ENCODE assay signal across 1 cellular context in genomic region chr15:84716036-84716732, GRCh38.
TF ChIP-seq lines count a peak whose summit lies in the region.

Gene SEC11A (minus strand): TSS chr15:84716139. CDS start chr15:84716075, 64 bp downstream.

TF ChIP-seq in HepG2, 621 proteins besides CTCF, POLR2A, EP300 and RAD21 (continued from another document and continues in another):
- TF ChIP-seq SETDB1 (CRISPR knock-in tag; IDR thresholded peaks at IDR 0.05; ENCODE audit: borderline replicate concordance) = no peak
- no peak for TF ChIP-seq GPN1 (CRISPR knock-in tag; IDR thresholded peaks at IDR 0.05; ENCODE audit: borderline replicate concordance)
- TF ChIP-seq MYNN (CRISPR knock-in tag; IDR thresholded peaks at IDR 0.05; ENCODE audit: low read depth) = no peak; the same call in 1 of the 2 replicates
- TF ChIP-seq BORCS8-MEF2B (CRISPR knock-in tag; IDR thresholded peaks at IDR 0.05) = 0 out of 2 replicates have a peak, but pooled peaks have one; percentile 11
- peak; percentile 87 for TF ChIP-seq CENPT (CRISPR knock-in tag; IDR thresholded peaks at IDR 0.05; ENCODE audit: low read depth)
- TF ChIP-seq, protein P1, sequence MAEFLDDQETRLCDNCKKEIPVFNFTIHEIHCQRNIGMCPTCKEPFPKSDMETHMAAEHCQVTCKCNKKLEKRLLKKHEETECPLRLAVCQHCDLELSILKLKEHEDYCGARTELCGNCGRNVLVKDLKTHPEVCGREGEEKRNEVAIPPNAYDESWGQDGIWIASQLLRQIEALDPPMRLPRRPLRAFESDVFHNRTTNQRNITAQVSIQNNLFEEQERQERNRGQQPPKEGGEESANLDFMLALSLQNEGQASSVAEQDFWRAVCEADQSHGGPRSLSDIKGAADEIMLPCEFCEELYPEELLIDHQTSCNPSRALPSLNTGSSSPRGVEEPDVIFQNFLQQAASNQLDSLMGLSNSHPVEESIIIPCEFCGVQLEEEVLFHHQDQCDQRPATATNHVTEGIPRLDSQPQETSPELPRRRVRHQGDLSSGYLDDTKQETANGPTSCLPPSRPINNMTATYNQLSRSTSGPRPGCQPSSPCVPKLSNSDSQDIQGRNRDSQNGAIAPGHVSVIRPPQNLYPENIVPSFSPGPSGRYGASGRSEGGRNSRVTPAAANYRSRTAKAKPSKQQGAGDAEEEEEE (CRISPR knock-in tag; IDR thresholded peaks at IDR 0.05; ENCODE audit: borderline replicate concordance) = no peak; the same call in 1 of the 2 replicates
- TF ChIP-seq, protein P2, sequence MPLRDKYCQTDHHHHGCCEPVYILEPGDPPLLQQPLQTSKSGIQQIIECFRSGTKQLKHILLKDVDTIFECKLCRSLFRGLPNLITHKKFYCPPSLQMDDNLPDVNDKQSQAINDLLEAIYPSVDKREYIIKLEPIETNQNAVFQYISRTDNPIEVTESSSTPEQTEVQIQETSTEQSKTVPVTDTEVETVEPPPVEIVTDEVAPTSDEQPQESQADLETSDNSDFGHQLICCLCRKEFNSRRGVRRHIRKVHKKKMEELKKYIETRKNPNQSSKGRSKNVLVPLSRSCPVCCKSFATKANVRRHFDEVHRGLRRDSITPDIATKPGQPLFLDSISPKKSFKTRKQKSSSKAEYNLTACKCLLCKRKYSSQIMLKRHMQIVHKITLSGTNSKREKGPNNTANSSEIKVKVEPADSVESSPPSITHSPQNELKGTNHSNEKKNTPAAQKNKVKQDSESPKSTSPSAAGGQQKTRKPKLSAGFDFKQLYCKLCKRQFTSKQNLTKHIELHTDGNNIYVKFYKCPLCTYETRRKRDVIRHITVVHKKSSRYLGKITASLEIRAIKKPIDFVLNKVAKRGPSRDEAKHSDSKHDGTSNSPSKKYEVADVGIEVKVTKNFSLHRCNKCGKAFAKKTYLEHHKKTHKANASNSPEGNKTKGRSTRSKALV (CRISPR knock-in tag; IDR thresholded peaks at IDR 0.05) = peak; percentile 38; the same call in 1 of the 2 replicates
- TF ChIP-seq MAFK (conservative IDR thresholded peaks at IDR 0.05 in 1 of 2, IDR thresholded peaks at IDR 0.05 in 1 of 2; ENCODE audit: low read length in 2 of 2) = no peak
- TF ChIP-seq ZNF503 (CRISPR knock-in tag; IDR thresholded peaks at IDR 0.05) = peak; percentile 24; the same call in 1 of the 2 replicates
- peak; percentile 99 for TF ChIP-seq KDM2A (CRISPR knock-in tag; IDR thresholded peaks at IDR 0.05; ENCODE audit: borderline replicate concordance, low read depth)
- TF ChIP-seq, protein P3, sequence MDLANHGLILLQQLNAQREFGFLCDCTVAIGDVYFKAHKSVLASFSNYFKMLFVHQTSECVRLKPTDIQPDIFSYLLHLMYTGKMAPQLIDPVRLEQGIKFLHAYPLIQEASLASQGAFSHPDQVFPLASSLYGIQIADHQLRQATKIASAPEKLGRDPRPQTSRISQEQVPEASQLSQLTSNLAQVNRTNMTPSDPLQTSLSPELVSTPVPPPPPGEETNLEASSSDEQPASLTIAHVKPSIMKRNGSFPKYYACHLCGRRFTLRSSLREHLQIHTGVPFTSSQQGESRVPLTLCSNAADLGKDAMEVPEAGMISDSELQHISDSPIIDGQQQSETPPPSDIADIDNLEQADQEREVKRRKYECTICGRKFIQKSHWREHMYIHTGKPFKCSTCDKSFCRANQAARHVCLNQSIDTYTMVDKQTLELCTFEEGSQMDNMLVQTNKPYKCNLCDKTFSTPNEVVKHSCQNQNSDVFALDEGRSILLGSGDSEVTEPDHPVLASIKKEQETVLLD (CRISPR knock-in tag; IDR thresholded peaks at IDR 0.05; ENCODE audit: low read depth) = peak; percentile 65
- TF ChIP-seq KLF9 (CRISPR knock-in tag; IDR thresholded peaks at IDR 0.05; ENCODE audit: low read depth) = peak; percentile 92; the same call in 1 of the 2 replicates
- peak; percentile 95; the same call in 1 of the 2 replicates for TF ChIP-seq HIC2 (CRISPR knock-in tag; IDR thresholded peaks at IDR 0.05; ENCODE audit: low read depth)
- no peak for TF ChIP-seq ZNF570 (CRISPR knock-in tag; IDR thresholded peaks at IDR 0.05; ENCODE audit: borderline replicate concordance)
- TF ChIP-seq MEF2D (CRISPR knock-in tag; IDR thresholded peaks at IDR 0.05) = peak; percentile 74; the same call in 1 of the 2 replicates
- peak; percentile 50; the same call in 1 of the 2 replicates for TF ChIP-seq HOXD1 (CRISPR knock-in tag; IDR thresholded peaks at IDR 0.05)
- peak; percentile 91 for TF ChIP-seq ZNF136 (CRISPR knock-in tag; IDR thresholded peaks at IDR 0.05; ENCODE audit: low read depth)
- TF ChIP-seq TBX3 (IDR thresholded peaks at IDR 0.05; ENCODE audit: borderline replicate concordance) = peak; percentile 63; the same call in 1 of the 2 replicates
- no peak for TF ChIP-seq FOXA1 (IDR thresholded peaks at IDR 0.05)
- peak; percentile 35; the same call in 1 of the 2 replicates for TF ChIP-seq FOXA1 (CRISPR knock-in tag; IDR thresholded peaks at IDR 0.05)
- TF ChIP-seq ZNF878 (CRISPR knock-in tag; IDR thresholded peaks at IDR 0.05) = peak; percentile 82; the same call in 1 of the 2 replicates
- peak; percentile 90; the same call in 1 of the 2 replicates for TF ChIP-seq ZNF790 (CRISPR knock-in tag; IDR thresholded peaks at IDR 0.05; ENCODE audit: borderline replicate concordance)
- peak; percentile 53; the same call in 1 of the 2 replicates for TF ChIP-seq ZNF761 (CRISPR knock-in tag; conservative IDR thresholded peaks at IDR 0.05)
- peak; percentile 49; the same call in 1 of the 2 replicates for TF ChIP-seq KLF15 (CRISPR knock-in tag; IDR thresholded peaks at IDR 0.05; ENCODE audit: borderline replicate concordance)
- TF ChIP-seq ZFP1 (CRISPR knock-in tag; IDR thresholded peaks at IDR 0.05) = no peak
- TF ChIP-seq DNMT1 (CRISPR knock-in tag; IDR thresholded peaks at IDR 0.05) = no peak
- no peak for TF ChIP-seq MBD4 (IDR thresholded peaks at IDR 0.05; ENCODE audit: borderline replicate concordance, low read length)
- peak; percentile 72; the same call in 1 of the 2 replicates for TF ChIP-seq NRL (CRISPR knock-in tag; IDR thresholded peaks at IDR 0.05; ENCODE audit: borderline replicate concordance)
- TF ChIP-seq, protein P4, sequence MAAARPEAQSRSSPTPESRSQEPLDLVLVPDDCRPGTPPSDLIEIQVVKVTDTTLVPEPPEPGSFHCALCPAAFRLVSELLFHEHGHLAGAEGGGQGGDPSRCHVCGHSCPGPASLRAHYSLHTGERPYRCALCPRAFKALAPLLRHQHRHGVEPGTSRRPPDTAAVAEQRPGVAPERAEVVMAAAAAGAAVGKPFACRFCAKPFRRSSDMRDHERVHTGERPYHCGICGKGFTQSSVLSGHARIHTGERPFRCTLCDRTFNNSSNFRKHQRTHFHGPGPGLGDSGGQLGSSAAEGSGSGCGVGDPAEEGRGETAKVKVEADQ (CRISPR knock-in tag; IDR thresholded peaks at IDR 0.05; ENCODE audit: borderline replicate concordance) = peak; percentile 84
- TF ChIP-seq ELF4 (CRISPR knock-in tag; IDR thresholded peaks at IDR 0.05; ENCODE audit: borderline replicate concordance) = peak; percentile 92
- peak; percentile 80 for TF ChIP-seq POLR2G (IDR thresholded peaks at IDR 0.05; ENCODE audit: low read depth, low read length)
- TF ChIP-seq IRF2 (CRISPR knock-in tag; IDR thresholded peaks at IDR 0.05) = peak; percentile 75
- TF ChIP-seq STAG1 (CRISPR knock-in tag; IDR thresholded peaks at IDR 0.05) = 0 out of 2 replicates have a peak, but pooled peaks have one; percentile 2
- TF ChIP-seq, protein P5, sequence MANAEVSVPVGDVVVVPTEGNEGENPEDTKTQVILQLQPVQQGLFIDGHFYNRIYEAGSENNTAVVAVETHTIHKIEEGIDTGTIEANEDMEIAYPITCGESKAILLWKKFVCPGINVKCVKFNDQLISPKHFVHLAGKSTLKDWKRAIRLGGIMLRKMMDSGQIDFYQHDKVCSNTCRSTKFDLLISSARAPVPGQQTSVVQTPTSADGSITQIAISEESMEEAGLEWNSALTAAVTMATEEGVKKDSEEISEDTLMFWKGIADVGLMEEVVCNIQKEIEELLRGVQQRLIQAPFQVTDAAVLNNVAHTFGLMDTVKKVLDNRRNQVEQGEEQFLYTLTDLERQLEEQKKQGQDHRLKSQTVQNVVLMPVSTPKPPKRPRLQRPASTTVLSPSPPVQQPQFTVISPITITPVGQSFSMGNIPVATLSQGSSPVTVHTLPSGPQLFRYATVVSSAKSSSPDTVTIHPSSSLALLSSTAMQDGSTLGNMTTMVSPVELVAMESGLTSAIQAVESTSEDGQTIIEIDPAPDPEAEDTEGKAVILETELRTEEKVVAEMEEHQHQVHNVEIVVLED (CRISPR knock-in tag; IDR thresholded peaks at IDR 0.05; ENCODE audit: borderline replicate concordance) = peak; percentile 81
- TF ChIP-seq ZNF451 (CRISPR knock-in tag; IDR thresholded peaks at IDR 0.05) = 0 out of 2 replicates have a peak, but pooled peaks have one; percentile 27
- TF ChIP-seq ZNF749 (CRISPR knock-in tag; IDR thresholded peaks at IDR 0.05; ENCODE audit: borderline replicate concordance) = no peak
- TF ChIP-seq, protein P6, sequence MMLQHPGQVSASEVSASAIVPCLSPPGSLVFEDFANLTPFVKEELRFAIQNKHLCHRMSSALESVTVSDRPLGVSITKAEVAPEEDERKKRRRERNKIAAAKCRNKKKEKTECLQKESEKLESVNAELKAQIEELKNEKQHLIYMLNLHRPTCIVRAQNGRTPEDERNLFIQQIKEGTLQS (CRISPR knock-in tag; IDR thresholded peaks at IDR 0.05) = no peak
- peak; percentile 88 for TF ChIP-seq TAF1 (CRISPR knock-in tag; IDR thresholded peaks at IDR 0.05)
- peak; percentile 53 for TF ChIP-seq AGO1 (IDR thresholded peaks at IDR 0.05; ENCODE audit: low read depth, low read length, poor library complexity, severe bottlenecking)
- peak; percentile 21 for TF ChIP-seq XRCC5 (optimal IDR thresholded peaks at IDR 0.05; ENCODE audit: low read length)
- no peak for TF ChIP-seq ZNF296 (CRISPR knock-in tag; conservative IDR thresholded peaks at IDR 0.05)
- TF ChIP-seq ZNF556 (CRISPR knock-in tag; IDR thresholded peaks at IDR 0.05; ENCODE audit: borderline replicate concordance) = peak; percentile 67; the same call in 1 of the 2 replicates
- TF ChIP-seq KLF16 (CRISPR knock-in tag; IDR thresholded peaks at IDR 0.05) = peak; percentile 38 to 86; a peak in 2 of 4 replicates
- TF ChIP-seq CEBPG (CRISPR knock-in tag; IDR thresholded peaks at IDR 0.05) = peak; percentile 19; the same call in 1 of the 2 replicates
- TF ChIP-seq, protein P7, sequence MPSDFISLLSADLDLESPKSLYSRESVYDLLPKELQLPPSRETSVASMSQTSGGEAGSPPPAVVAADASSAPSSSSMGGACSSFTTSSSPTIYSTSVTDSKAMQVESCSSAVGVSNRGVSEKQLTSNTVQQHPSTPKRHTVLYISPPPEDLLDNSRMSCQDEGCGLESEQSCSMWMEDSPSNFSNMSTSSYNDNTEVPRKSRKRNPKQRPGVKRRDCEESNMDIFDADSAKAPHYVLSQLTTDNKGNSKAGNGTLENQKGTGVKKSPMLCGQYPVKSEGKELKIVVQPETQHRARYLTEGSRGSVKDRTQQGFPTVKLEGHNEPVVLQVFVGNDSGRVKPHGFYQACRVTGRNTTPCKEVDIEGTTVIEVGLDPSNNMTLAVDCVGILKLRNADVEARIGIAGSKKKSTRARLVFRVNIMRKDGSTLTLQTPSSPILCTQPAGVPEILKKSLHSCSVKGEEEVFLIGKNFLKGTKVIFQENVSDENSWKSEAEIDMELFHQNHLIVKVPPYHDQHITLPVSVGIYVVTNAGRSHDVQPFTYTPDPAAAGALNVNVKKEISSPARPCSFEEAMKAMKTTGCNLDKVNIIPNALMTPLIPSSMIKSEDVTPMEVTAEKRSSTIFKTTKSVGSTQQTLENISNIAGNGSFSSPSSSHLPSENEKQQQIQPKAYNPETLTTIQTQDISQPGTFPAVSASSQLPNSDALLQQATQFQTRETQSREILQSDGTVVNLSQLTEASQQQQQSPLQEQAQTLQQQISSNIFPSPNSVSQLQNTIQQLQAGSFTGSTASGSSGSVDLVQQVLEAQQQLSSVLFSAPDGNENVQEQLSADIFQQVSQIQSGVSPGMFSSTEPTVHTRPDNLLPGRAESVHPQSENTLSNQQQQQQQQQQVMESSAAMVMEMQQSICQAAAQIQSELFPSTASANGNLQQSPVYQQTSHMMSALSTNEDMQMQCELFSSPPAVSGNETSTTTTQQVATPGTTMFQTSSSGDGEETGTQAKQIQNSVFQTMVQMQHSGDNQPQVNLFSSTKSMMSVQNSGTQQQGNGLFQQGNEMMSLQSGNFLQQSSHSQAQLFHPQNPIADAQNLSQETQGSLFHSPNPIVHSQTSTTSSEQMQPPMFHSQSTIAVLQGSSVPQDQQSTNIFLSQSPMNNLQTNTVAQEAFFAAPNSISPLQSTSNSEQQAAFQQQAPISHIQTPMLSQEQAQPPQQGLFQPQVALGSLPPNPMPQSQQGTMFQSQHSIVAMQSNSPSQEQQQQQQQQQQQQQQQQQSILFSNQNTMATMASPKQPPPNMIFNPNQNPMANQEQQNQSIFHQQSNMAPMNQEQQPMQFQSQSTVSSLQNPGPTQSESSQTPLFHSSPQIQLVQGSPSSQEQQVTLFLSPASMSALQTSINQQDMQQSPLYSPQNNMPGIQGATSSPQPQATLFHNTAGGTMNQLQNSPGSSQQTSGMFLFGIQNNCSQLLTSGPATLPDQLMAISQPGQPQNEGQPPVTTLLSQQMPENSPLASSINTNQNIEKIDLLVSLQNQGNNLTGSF (CRISPR knock-in tag; IDR thresholded peaks at IDR 0.05) = peak; percentile 45; the same call in 1 of the 2 replicates
- TF ChIP-seq ZNF160 (CRISPR knock-in tag; IDR thresholded peaks at IDR 0.05) = 0 out of 2 replicates have a peak, but pooled peaks have one; percentile 81
